In genomic region chr12:62600038-62600437, GRCh38 we compare ENCODE assay signal across 14 cellular contexts.
A peak's percentile ranks its signal among the peaks of the same experiment; 100 is the strongest.
DNase-seq lines count a peak whose midpoint lies in the region; ATAC-seq and TF ChIP-seq lines count a peak whose summit lies in the region.
"Had no signal": no experiment of that assay in that cellular context is flagged by ENCODE, and none has a peak within 500 bp of the region (broad histone marks: within the 10 kb centered on the region; RNA-seq: fewer than 3 reads in every experiment).

No MANE protein-coding gene starts in this region.

- H3K4me2 ChIP-seq in OCI-LY7 (ENCODE audit: low read length) = no peak overlapping the region

- peaks cover 10% of the 10 kb centered on the region; the same call in 1 of the 2 replicates for H4K20me1 ChIP-seq in OCI-LY7 (ENCODE audit: insufficient read depth, low read length)

- no peaks in the 10 kb centered on the region for H3K9me2 ChIP-seq in OCI-LY7 (ENCODE audit: insufficient read depth, low read length)

- POLR2A ChIA-PET in OCI-LY7 (lab: Charles Lee) = interaction anchor here (0.6 to 0.8 kb wide), 4 partner anchors 31 to 1772 kb away, joined by 3 to 5 read pairs (median 3); no protein-coding TSS in a partner anchor

- no peak overlapping the region for H3K27ac ChIP-seq in OCI-LY7 (ENCODE audit: low read depth, low read length, poor library complexity, severe bottlenecking)
- H3K27ac ChIP-seq: colonic mucosa, testis had no signal

- no peak for ATAC-seq in stimulated activated memory B cell treated with anti-CD40 and anti-IgM and Interleukin-4, amounts not matched to agents 10 μg/mL and 1 μg/mL and 100 μg/mL, for 72 hours
- ATAC-seq in GM19467 (IDR thresholded peaks at IDR 0.05; ENCODE audit: unreplicated experiment) = no peak
- no peak for ATAC-seq in GM18873 (IDR thresholded peaks at IDR 0.05; ENCODE audit: low FRiP score, unreplicated experiment)

- peak; percentile 50 for DNase-seq in activated CD4-positive, alpha-beta T cell treated with anti-CD3 and anti-CD28 coated beads, Interleukin-2, amount 10 ng/mL, durations not matched to agents 24 days and 14 days
- no peak for DNase-seq in activated CD4-positive, alpha-beta T cell treated with anti-CD3 and anti-CD28 coated beads for 1 hour
- DNase-seq in OCI-LY7 (ENCODE audit: low spot score) (no peak), epithelial cell of esophagus (ENCODE audit: low read depth) (no peak), ureter (ENCODE audit: low spot score) (no peak)
- DNase-seq: activated CD4-positive, alpha-beta T cell treated with anti-CD3 and anti-CD28 coated beads, Interleukin-2, amount 50 U/mL, for 48 hours; AML-193; colonic mucosa; GDM1; GOT3; testis had no signal

- no TSS peak for BruUV-seq in OCI-LY7 (replicated peaks; lab: Mats Ljungman, UMichigan)

- H3K27ac Mint-ChIP-seq in activated CD4-positive, alpha-beta T cell treated with anti-CD3 and anti-CD28 coated beads, Interleukin-2, amount 10 ng/mL, durations not matched to agents 24 days and 14 days = no peak overlapping the region
- H3K27ac Mint-ChIP-seq in stimulated activated memory B cell treated with anti-CD40 and anti-IgM and Interleukin-4, amounts not matched to agents 10 μg/mL and 1 μg/mL and 100 μg/mL, for 72 hours = peak overlapping the region; percentile 100

- no peaks in the 10 kb centered on the region for H3K9me3 ChIP-seq in OCI-LY7 (ENCODE audit: low read length)
- H3K9me3 ChIP-seq: colonic mucosa, testis had no signal

- H3K4me3 ChIP-seq in OCI-LY7 (ENCODE audit: low read depth, low read length, poor library complexity, severe bottlenecking) = no peak overlapping the region
- no peak overlapping the region for H3K4me3 ChIP-seq in epithelial cell of esophagus (ENCODE audit: low read length)
- H3K4me3 ChIP-seq: colonic mucosa, testis had no signal

- CTCF ChIA-PET in OCI-LY7 (lab: Charles Lee; ENCODE audit: unreplicated experiment) = no interaction called here

- no peak overlapping the region for H2AFZ ChIP-seq in OCI-LY7 (ENCODE audit: low read length)

- peaks cover 13% of the 10 kb centered on the region for H3K4me1 Mint-ChIP-seq in activated CD4-positive, alpha-beta T cell treated with anti-CD3 and anti-CD28 coated beads, Interleukin-2, amount 10 ng/mL, durations not matched to agents 24 days and 14 days
- peaks cover 27% of the 10 kb centered on the region for H3K4me1 Mint-ChIP-seq in stimulated activated memory B cell treated with anti-CD40 and anti-IgM and Interleukin-4, amounts not matched to agents 10 μg/mL and 1 μg/mL and 100 μg/mL, for 72 hours

- no peaks in the 10 kb centered on the region for H3K36me3 ChIP-seq in OCI-LY7 (ENCODE audit: insufficient read depth, low read length)
- H3K36me3 ChIP-seq: colonic mucosa had no signal

- no peak overlapping the region for H3K4me3 Mint-ChIP-seq in activated CD4-positive, alpha-beta T cell treated with anti-CD3 and anti-CD28 coated beads, Interleukin-2, amount 10 ng/mL, durations not matched to agents 24 days and 14 days
- H3K4me3 Mint-ChIP-seq in stimulated activated memory B cell treated with anti-CD40 and anti-IgM and Interleukin-4, amounts not matched to agents 10 μg/mL and 1 μg/mL and 100 μg/mL, for 72 hours = no peak overlapping the region

- peaks cover 8% of the 10 kb centered on the region for H3K36me3 Mint-ChIP-seq in activated CD4-positive, alpha-beta T cell treated with anti-CD3 and anti-CD28 coated beads, Interleukin-2, amount 10 ng/mL, durations not matched to agents 24 days and 14 days (ENCODE audit: low read depth)
- H3K36me3 Mint-ChIP-seq in stimulated activated memory B cell treated with anti-CD40 and anti-IgM and Interleukin-4, amounts not matched to agents 10 μg/mL and 1 μg/mL and 100 μg/mL, for 72 hours = no peaks in the 10 kb centered on the region

- intact Hi-C loops in activated CD4-positive, alpha-beta T cell treated with anti-CD3 and anti-CD28 coated beads, Interleukin-2, amount 10 ng/mL, durations not matched to agents 24 days and 14 days (cut with micrococcal nuclease) = loop anchor here (5.0 to 10.0 kb wide), 2 partner anchors 192 to 1805 kb away; partner anchors contain the start of gene XPOT
- intact Hi-C loops in OCI-LY7 (cut with micrococcal nuclease; ENCODE audit: unreplicated experiment) = loop anchor here (5.0 to 10.0 kb wide), 3 partner anchors 135 to 1073 kb away; partner anchors contain the start of gene MON2

- peaks cover 14% of the 10 kb centered on the region for H3K79me2 ChIP-seq in OCI-LY7 (ENCODE audit: insufficient read depth, low read depth, low read length)

- peak; percentile 53 for TF ChIP-seq CTCF in OCI-LY7 (conservative IDR thresholded peaks at IDR 0.05; ENCODE audit: low read length)
- peak; percentile 33 for TF ChIP-seq CTCF in epithelial cell of esophagus (IDR thresholded peaks at IDR 0.05; ENCODE audit: insufficient read depth, low read depth, low read length, missing control alignments)

- H3K27me3 Mint-ChIP-seq in activated CD4-positive, alpha-beta T cell treated with anti-CD3 and anti-CD28 coated beads, Interleukin-2, amount 10 ng/mL, durations not matched to agents 24 days and 14 days = no peaks in the 10 kb centered on the region
- H3K27me3 Mint-ChIP-seq in stimulated activated memory B cell treated with anti-CD40 and anti-IgM and Interleukin-4, amounts not matched to agents 10 μg/mL and 1 μg/mL and 100 μg/mL, for 72 hours = no peaks in the 10 kb centered on the region

- no peaks in the 10 kb centered on the region for H3K9me3 Mint-ChIP-seq in activated CD4-positive, alpha-beta T cell treated with anti-CD3 and anti-CD28 coated beads, Interleukin-2, amount 10 ng/mL, durations not matched to agents 24 days and 14 days
- H3K9me3 Mint-ChIP-seq in stimulated activated memory B cell treated with anti-CD40 and anti-IgM and Interleukin-4, amounts not matched to agents 10 μg/mL and 1 μg/mL and 100 μg/mL, for 72 hours = no peaks in the 10 kb centered on the region

- H3K4me1 ChIP-seq in OCI-LY7 (ENCODE audit: insufficient read depth, low read length, poor library complexity, severe bottlenecking) = peaks cover 27% of the 10 kb centered on the region
- H3K4me1 ChIP-seq: colonic mucosa had no signal
